Comparison of ENCODE assay signal across 1 cellular context in the genomic region with DNA sequence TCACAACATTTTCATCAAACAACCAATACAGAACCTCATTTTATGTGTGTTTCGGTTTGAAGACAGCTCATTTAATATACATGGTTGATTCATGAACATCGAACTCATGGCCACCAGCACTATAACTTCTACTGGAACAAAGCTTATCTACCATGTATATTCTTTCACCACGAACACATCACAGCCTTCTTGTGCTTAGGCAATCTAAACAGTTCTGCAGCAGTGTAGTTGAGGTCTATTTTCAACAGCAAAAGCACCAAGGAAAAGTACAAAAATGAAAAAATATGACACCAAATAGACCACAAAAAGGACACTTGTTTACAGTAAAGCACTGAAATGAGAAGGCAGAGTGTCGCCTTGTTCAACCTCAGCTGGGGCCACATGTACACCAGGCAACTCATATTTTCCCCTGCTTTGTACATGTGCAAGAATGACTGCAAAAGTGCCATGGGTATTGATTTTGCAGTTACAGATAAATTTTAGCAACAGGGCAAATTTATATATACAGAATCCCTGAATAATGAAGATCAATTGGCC.
TF ChIP-seq lines count a peak whose summit lies in the region.

No MANE protein-coding gene starts in this region.

TF ChIP-seq in SK-N-SH treated with all-trans-retinoic acid at 6 μM for 48 hours, 23 proteins besides CTCF, POLR2A, EP300 and RAD21 (continued from another document):
- TF ChIP-seq, protein P1, sequence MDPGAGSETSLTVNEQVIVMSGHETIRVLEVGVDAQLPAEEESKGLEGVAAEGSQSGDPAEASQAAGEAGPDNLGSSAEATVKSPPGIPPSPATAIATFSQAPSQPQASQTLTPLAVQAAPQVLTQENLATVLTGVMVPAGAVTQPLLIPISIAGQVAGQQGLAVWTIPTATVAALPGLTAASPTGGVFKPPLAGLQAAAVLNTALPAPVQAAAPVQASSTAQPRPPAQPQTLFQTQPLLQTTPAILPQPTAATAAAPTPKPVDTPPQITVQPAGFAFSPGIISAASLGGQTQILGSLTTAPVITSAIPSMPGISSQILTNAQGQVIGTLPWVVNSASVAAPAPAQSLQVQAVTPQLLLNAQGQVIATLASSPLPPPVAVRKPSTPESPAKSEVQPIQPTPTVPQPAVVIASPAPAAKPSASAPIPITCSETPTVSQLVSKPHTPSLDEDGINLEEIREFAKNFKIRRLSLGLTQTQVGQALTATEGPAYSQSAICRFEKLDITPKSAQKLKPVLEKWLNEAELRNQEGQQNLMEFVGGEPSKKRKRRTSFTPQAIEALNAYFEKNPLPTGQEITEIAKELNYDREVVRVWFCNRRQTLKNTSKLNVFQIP (CRISPR knock-in tag; IDR thresholded peaks at IDR 0.05; ENCODE audit: borderline replicate concordance, low read depth): no peak
- TF ChIP-seq BACH2 (CRISPR knock-in tag; IDR thresholded peaks at IDR 0.05; ENCODE audit: borderline replicate concordance) (no peak), GLIS3 (CRISPR knock-in tag; IDR thresholded peaks at IDR 0.05) (no peak), SNAI2 (CRISPR knock-in tag; IDR thresholded peaks at IDR 0.05) (no peak), TCF4 (CRISPR knock-in tag; IDR thresholded peaks at IDR 0.05; ENCODE audit: borderline replicate concordance) (no peak), TOX (CRISPR knock-in tag; IDR thresholded peaks at IDR 0.05; ENCODE audit: borderline replicate concordance) (no peak), ARNTL (CRISPR knock-in tag; IDR thresholded peaks at IDR 0.05; ENCODE audit: borderline replicate concordance, low read depth) (no peak), ZNF565 (CRISPR knock-in tag; conservative IDR thresholded peaks at IDR 0.05; ENCODE audit: low read depth) (no peak), ISL1 (CRISPR knock-in tag; IDR thresholded peaks at IDR 0.05) (no peak), CSDC2 (CRISPR knock-in tag; IDR thresholded peaks at IDR 0.05) (no peak), OSR1 (CRISPR knock-in tag; IDR thresholded peaks at IDR 0.05) (no peak)
- TF ChIP-seq, protein P2, sequence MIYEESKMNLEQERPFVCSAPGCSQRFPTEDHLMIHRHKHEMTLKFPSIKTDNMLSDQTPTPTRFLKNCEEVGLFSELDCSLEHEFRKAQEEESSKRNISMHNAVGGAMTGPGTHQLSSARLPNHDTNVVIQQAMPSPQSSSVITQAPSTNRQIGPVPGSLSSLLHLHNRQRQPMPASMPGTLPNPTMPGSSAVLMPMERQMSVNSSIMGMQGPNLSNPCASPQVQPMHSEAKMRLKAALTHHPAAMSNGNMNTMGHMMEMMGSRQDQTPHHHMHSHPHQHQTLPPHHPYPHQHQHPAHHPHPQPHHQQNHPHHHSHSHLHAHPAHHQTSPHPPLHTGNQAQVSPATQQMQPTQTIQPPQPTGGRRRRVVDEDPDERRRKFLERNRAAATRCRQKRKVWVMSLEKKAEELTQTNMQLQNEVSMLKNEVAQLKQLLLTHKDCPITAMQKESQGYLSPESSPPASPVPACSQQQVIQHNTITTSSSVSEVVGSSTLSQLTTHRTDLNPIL (CRISPR knock-in tag; IDR thresholded peaks at IDR 0.05; ENCODE audit: low read depth): no peak
- TF ChIP-seq, protein P3, sequence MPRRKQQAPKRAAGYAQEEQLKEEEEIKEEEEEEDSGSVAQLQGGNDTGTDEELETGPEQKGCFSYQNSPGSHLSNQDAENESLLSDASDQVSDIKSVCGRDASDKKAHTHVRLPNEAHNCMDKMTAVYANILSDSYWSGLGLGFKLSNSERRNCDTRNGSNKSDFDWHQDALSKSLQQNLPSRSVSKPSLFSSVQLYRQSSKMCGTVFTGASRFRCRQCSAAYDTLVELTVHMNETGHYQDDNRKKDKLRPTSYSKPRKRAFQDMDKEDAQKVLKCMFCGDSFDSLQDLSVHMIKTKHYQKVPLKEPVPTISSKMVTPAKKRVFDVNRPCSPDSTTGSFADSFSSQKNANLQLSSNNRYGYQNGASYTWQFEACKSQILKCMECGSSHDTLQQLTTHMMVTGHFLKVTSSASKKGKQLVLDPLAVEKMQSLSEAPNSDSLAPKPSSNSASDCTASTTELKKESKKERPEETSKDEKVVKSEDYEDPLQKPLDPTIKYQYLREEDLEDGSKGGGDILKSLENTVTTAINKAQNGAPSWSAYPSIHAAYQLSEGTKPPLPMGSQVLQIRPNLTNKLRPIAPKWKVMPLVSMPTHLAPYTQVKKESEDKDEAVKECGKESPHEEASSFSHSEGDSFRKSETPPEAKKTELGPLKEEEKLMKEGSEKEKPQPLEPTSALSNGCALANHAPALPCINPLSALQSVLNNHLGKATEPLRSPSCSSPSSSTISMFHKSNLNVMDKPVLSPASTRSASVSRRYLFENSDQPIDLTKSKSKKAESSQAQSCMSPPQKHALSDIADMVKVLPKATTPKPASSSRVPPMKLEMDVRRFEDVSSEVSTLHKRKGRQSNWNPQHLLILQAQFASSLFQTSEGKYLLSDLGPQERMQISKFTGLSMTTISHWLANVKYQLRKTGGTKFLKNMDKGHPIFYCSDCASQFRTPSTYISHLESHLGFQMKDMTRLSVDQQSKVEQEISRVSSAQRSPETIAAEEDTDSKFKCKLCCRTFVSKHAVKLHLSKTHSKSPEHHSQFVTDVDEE (CRISPR knock-in tag; IDR thresholded peaks at IDR 0.05): no peak
- TF ChIP-seq, protein P4, sequence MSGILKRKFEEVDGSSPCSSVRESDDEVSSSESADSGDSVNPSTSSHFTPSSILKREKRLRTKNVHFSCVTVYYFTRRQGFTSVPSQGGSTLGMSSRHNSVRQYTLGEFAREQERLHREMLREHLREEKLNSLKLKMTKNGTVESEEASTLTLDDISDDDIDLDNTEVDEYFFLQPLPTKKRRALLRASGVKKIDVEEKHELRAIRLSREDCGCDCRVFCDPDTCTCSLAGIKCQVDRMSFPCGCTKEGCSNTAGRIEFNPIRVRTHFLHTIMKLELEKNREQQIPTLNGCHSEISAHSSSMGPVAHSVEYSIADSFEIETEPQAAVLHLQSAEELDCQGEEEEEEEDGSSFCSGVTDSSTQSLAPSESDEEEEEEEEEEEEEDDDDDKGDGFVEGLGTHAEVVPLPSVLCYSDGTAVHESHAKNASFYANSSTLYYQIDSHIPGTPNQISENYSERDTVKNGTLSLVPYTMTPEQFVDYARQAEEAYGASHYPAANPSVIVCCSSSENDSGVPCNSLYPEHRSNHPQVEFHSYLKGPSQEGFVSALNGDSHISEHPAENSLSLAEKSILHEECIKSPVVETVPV (CRISPR knock-in tag; IDR thresholded peaks at IDR 0.05): no peak
- TF ChIP-seq, protein P5, sequence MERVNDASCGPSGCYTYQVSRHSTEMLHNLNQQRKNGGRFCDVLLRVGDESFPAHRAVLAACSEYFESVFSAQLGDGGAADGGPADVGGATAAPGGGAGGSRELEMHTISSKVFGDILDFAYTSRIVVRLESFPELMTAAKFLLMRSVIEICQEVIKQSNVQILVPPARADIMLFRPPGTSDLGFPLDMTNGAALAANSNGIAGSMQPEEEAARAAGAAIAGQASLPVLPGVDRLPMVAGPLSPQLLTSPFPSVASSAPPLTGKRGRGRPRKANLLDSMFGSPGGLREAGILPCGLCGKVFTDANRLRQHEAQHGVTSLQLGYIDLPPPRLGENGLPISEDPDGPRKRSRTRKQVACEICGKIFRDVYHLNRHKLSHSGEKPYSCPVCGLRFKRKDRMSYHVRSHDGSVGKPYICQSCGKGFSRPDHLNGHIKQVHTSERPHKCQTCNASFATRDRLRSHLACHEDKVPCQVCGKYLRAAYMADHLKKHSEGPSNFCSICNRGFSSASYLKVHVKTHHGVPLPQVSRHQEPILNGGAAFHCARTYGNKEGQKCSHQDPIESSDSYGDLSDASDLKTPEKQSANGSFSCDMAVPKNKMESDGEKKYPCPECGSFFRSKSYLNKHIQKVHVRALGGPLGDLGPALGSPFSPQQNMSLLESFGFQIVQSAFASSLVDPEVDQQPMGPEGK (CRISPR knock-in tag; IDR thresholded peaks at IDR 0.05; ENCODE audit: borderline replicate concordance): no peak
